ENCODE assay signal across 25 cellular contexts in the genomic region with DNA sequence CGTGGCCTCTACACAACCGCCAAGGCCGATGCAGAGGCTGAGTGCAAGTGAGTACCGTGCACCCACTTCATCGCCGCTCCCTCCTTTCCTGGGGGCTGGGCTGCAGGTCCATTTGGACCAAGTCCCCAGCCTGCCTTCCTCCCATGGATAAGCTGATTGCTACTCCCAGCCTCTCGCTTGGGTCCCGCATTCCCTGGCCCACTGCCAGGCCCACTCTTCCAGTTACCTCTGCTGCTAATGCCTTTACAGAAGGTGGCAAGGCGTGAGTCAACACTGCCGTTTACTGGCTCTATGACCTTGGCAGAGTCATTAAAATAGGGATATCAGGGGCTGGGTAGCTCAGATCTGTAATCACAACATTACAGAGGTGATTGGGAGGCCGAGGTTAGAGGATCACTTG. TPM values are rescaled to one million over a fixed set of nuclear protein-coding genes. Genes with fewer than 3 reads are reported as not detected.
DNase-seq lines count a peak whose midpoint lies in the region; ATAC-seq and TF ChIP-seq lines count a peak whose summit lies in the region.
"Had no signal": no experiment of that assay in that cellular context is flagged by ENCODE, and none has a peak within 500 bp of the region (broad histone marks: within the 10 kb centered on the region; RNA-seq: fewer than 3 reads in every experiment).

No MANE protein-coding gene starts in this region.

- no peaks in the 10 kb centered on the region for H3K27me3 ChIP-seq in mucosa of rectum (ENCODE audit: control insufficient read depth in 2 of 2, insufficient read depth in 2 of 2, low read length in 2 of 2)
- H3K27me3 ChIP-seq in tibial artery, result no peaks in the 10 kb centered on the region

- intact Hi-C loops in left ventricle myocardium superior (cut with micrococcal nuclease) (no loop called here), cardiac septum (cut with DNase I) (no loop called here), tibial artery (cut with DNase I; ENCODE audit: low total_unique reads) (no loop called here)

- H3K9me3 ChIP-seq in mucosa of rectum (ENCODE audit: control insufficient read depth in 2 of 2, low read length in 2 of 2) (no peaks in the 10 kb centered on the region), tibial artery (no peaks in the 10 kb centered on the region)

- no peak overlapping the region for H3K9ac ChIP-seq in mucosa of rectum (ENCODE audit: low read depth in 1 of 2, low read length in 2 of 2)

- DNase-seq in left ventricle myocardium superior (peak; percentile 66), cardiac septum (ENCODE audit: low spot score) (no peak), astrocyte of the hippocampus (ENCODE audit: low read depth, low spot score) (peak; percentile 50), tibial artery (no peak), foreskin melanocyte (no peak)
- DNase-seq: activated CD4-positive, alpha-beta memory T cell treated with anti-CD3 and anti-CD28 coated beads for 36 hours; activated CD8-positive, alpha-beta memory T cell treated with anti-CD3 and anti-CD28 coated beads, Interleukin-2, amount 50 U/mL, for 4 hours; amygdala; DMS53; effector memory CD8-positive, alpha-beta T cell; erythroblast; head of caudate nucleus; NCI-H2171; NCI-H524; RPMI8226; stimulated activated naive CD8-positive, alpha-beta T cell treated with anti-CD3 and anti-CD28 coated beads, Interleukin-15, Interleukin-2, amounts not matched to agents 100 U/mL and 50 U/mL, for 24 hours; T-helper 1 cell had no signal

- ATAC-seq in left ventricle myocardium superior (peak; percentile 67), GM19397 (IDR thresholded peaks at IDR 0.05; ENCODE audit: unreplicated experiment) (no peak), GM21717 (IDR thresholded peaks at IDR 0.05; ENCODE audit: unreplicated experiment) (no peak)
- ATAC-seq: activated T-helper 17 cell treated with anti-CD3 and anti-CD28 coated beads, Interleukin-2, amount 50 U/mL, for 72 hours; effector memory CD8-positive, alpha-beta T cell; stimulated activated naive CD8-positive, alpha-beta T cell treated with anti-CD3 and anti-CD28 coated beads, Interleukin-15, Interleukin-2, amounts not matched to agents 100 U/mL and 50 U/mL, for 24 hours had no signal

- H3K4me3 ChIP-seq in mucosa of rectum (ENCODE audit: low read length in 2 of 2), result no peak overlapping the region
- no peak overlapping the region for H3K4me3 ChIP-seq in tibial artery

- TF ChIP-seq CTCF in tibial artery (IDR thresholded peaks at IDR 0.05), result no peak

- H3K27ac ChIP-seq in mucosa of rectum (ENCODE audit: low read depth in 2 of 2, low read length in 2 of 2) (peak overlapping the region; percentile 23 to 52), tibial artery (no peak overlapping the region)

- H3K4me1 ChIP-seq in mucosa of rectum (ENCODE audit: control insufficient read depth in 2 of 2, insufficient read depth in 2 of 2, low read length in 2 of 2) (peaks cover 0 to 10% of the 10 kb centered on the region in 2 donors), tibial artery (no peaks in the 10 kb centered on the region)

- H3K36me3 ChIP-seq in mucosa of rectum (ENCODE audit: control insufficient read depth in 2 of 2, insufficient read depth in 2 of 2, low read length in 2 of 2) (peaks cover 37 to 51% of the 10 kb centered on the region in 2 donors), tibial artery (peaks cover 65 to 98% (median 93%) of the 10 kb centered on the region in 3 donors)

RNA-seq across cellular contexts. Expression of gene SULT1A2, which starts 11.2 kb away (rescaled TPM):
- 1.1 TPM for total RNA-seq in left ventricle myocardium superior
- 0.73 TPM for total RNA-seq in cardiac septum
- total RNA-seq: bronchial epithelial cell, LHCN-M2 had no signal

RNA-seq across cellular contexts. Expression of gene SULT1A1, which starts 24.2 kb away (rescaled TPM):
- 15.5 TPM for total RNA-seq in left ventricle myocardium superior
- 23.2 TPM for total RNA-seq in cardiac septum

RNA-seq across cellular contexts. Expression of gene SGF29, which starts 32.0 kb away (rescaled TPM):
- 20.4 TPM for total RNA-seq in left ventricle myocardium superior
- 14.0 TPM for total RNA-seq in cardiac septum

RNA-seq across cellular contexts. Expression of gene NUPR1, which starts 46.9 kb away (rescaled TPM):
- total RNA-seq in left ventricle myocardium superior (37.2 TPM), cardiac septum (50.2 TPM)
- total RNA-seq: activated CD4-positive, alpha-beta memory T cell treated with anti-CD3 and anti-CD28 coated beads for 36 hours; activated T-helper 17 cell treated with anti-CD3 and anti-CD28 coated beads, Interleukin-2, amount 50 U/mL, for 72 hours; B cell had no signal

RNA-seq across cellular contexts. Expression of gene NPIPB8, which starts 52.2 kb away (rescaled TPM):
- total RNA-seq in left ventricle myocardium superior, result not detected
- total RNA-seq in cardiac septum, result 0.59 TPM
- total RNA-seq: activated T-helper 17 cell treated with anti-CD3 and anti-CD28 coated beads, Interleukin-2, amount 50 U/mL, for 72 hours; bronchial epithelial cell; kidney epithelial cell had no signal

Comparison
In these comparisons a context has a peak if more than half of its experiments do, and no peak if none do; other contexts are left out.
1. DNase-seq: peak in left ventricle myocardium superior (single experiment) and astrocyte of the hippocampus (single experiment); none in cardiac septum (single experiment), tibial artery (0 of 2) and foreskin melanocyte (single experiment).
2. H3K27ac ChIP-seq: peak in mucosa of rectum (2 of 2); none in tibial artery (0 of 2).